ENCODE assay signal across 24 cellular contexts in the genomic region with DNA sequence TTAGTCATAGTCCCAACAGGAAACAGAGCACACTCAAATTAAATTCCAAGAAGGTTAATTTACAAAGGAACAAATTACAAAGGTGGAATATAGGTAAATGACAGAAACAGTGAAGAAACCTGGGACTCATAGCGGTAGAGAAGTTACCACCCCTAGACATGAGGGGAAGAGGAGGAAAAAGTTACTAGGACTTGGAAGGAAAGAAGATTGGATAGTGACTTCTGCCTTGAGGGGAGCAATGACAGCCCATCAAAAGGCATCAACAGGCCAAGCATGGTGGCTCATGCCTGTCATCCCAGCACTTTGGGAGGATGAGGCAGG. TPM values are rescaled to one million over a fixed set of nuclear protein-coding genes. Genes with fewer than 3 reads are reported as not detected.
DNase-seq lines count a peak whose midpoint lies in the region; ATAC-seq, FAIRE-seq and TF ChIP-seq lines count a peak whose summit lies in the region.
"Had no signal": no experiment of that assay in that cellular context is flagged by ENCODE, and none has a peak within 500 bp of the region (broad histone marks: within the 10 kb centered on the region; RNA-seq: fewer than 3 reads in every experiment).

No MANE protein-coding gene starts in this region.

- H3K27me3 Mint-ChIP-seq in MCF 10A (ENCODE audit: insufficient read depth, unreplicated experiment), result peaks cover 29% of the 10 kb centered on the region
- H3K27me3 Mint-ChIP-seq in activated T-cell treated with anti-CD3 and anti-CD28 coated beads, Interleukin-2, amount 50 U/mL, for 4 hours (ENCODE audit: low read depth), result peaks cover 43% of the 10 kb centered on the region

- DNase-seq in GM23248 (no peak), RCC 7860 (ENCODE audit: low spot score) (peak; percentile 29), MCF 10A (ENCODE audit: unreplicated experiment) (peak; percentile 12), renal cortical epithelial cell (ENCODE audit: low read depth) (peak; percentile 68), NCI-H2107 (lab: John Stamatoyannopoulos, UW) (no peak), left ventricle myocardium inferior (no peak)
- DNase-seq in activated T-cell treated with anti-CD3 and anti-CD28 coated beads, Interleukin-2, amount 50 U/mL, for 4 hours, result no peak
- DNase-seq: AML-193; CD4-positive, alpha-beta T cell; GOT3; Karpas-422; NCI-H1105; NCI-H1436 treated with DMSO at 0.1 percent for 48 hours; NCI-H187 treated with DMSO at 0.1 percent for 48 hours; NCI-H446; NCI-H524 treated with DMSO at 0.1 percent for 48 hours; NCI-H774; RPMI8226; SHP77 had no signal

- H3K79me2 ChIP-seq in GM23248 (ENCODE audit: insufficient read depth), result no peaks in the 10 kb centered on the region

- H3K27me3 ChIP-seq in GM23248 (replicated peaks; ENCODE audit: insufficient read depth), result no peaks in the 10 kb centered on the region
- peaks cover 34% of the 10 kb centered on the region for H3K27me3 ChIP-seq in left ventricle myocardium inferior (ENCODE audit: low read depth)
- H3K27me3 ChIP-seq: BLaER1 treated with 17β-estradiol and CSF1 and Interleukin-3, amounts not matched to agents 10 nM and 100 nM had no signal

- WGBS in GM23248 (ENCODE audit: low coverage in 1 of 2, low lambda C conversion rate in 2 of 2, missing lambda C conversion rate in 2 of 2), 2 experiments, result 100% methylated on average over 1 of the region's 1 CpG

- H3K4me3 ChIP-seq in GM23248, result no peak overlapping the region
- no peak overlapping the region for H3K4me3 ChIP-seq in left ventricle myocardium inferior
- H3K4me3 ChIP-seq: BLaER1 treated with 17β-estradiol and CSF1 and Interleukin-3, amounts not matched to agents 10 nM and 100 nM had no signal

- no peaks in the 10 kb centered on the region for H3F3A ChIP-seq in GM23248 (ENCODE audit: insufficient read depth)

- peak overlapping the region; percentile 27 for H2AFZ ChIP-seq in GM23248

- H3K9me3 Mint-ChIP-seq in MCF 10A (ENCODE audit: unreplicated experiment), result no peaks in the 10 kb centered on the region
- H3K9me3 Mint-ChIP-seq in activated T-cell treated with anti-CD3 and anti-CD28 coated beads, Interleukin-2, amount 50 U/mL, for 4 hours, result peaks cover 8% of the 10 kb centered on the region
- H3K9me3 Mint-ChIP-seq: CD4-positive, alpha-beta T cell had no signal

- H3K4me1 ChIP-seq in GM23248 (ENCODE audit: insufficient read depth), result peaks cover 21% of the 10 kb centered on the region
- peaks cover 14% of the 10 kb centered on the region for H3K4me1 ChIP-seq in left ventricle myocardium inferior

- H3K36me3 ChIP-seq in GM23248 (ENCODE audit: low read depth) (no peaks in the 10 kb centered on the region), left ventricle myocardium inferior (no peaks in the 10 kb centered on the region)
- H3K36me3 ChIP-seq: BLaER1 treated with 17β-estradiol and CSF1 and Interleukin-3, amounts not matched to agents 10 nM and 100 nM had no signal

- intact Hi-C loops in MCF 10A (cut with micrococcal nuclease), result no loop called here
- intact Hi-C loops in left ventricle myocardium inferior (cut with micrococcal nuclease), result no loop called here

- TF ChIP-seq CTCF in MCF 10A (IDR thresholded peaks at IDR 0.05; ENCODE audit: unreplicated experiment), result no peak
- no peak for TF ChIP-seq CTCF in left ventricle myocardium inferior (IDR thresholded peaks at IDR 0.05; ENCODE audit: borderline replicate concordance)

- no peak overlapping the region for H3K4me2 ChIP-seq in GM23248 (ENCODE audit: unreplicated experiment)
- H3K4me2 ChIP-seq: BLaER1 treated with 17β-estradiol and CSF1 and Interleukin-3, amounts not matched to agents 10 nM and 100 nM had no signal

- peaks cover 25% of the 10 kb centered on the region for H3K4me1 Mint-ChIP-seq in MCF 10A (ENCODE audit: insufficient read depth, unreplicated experiment)
- H3K4me1 Mint-ChIP-seq in activated T-cell treated with anti-CD3 and anti-CD28 coated beads, Interleukin-2, amount 50 U/mL, for 4 hours (ENCODE audit: low read depth), result peaks cover 8% of the 10 kb centered on the region

- POLR2A ChIA-PET in MCF 10A (lab: Yijun Ruan, JAX), result no interaction called here

- in situ Hi-C loops in GM23248 (cut with MboI), result no loop called here

- H3K4me3 Mint-ChIP-seq in MCF 10A (ENCODE audit: unreplicated experiment), result no peak overlapping the region
- no peak overlapping the region for H3K4me3 Mint-ChIP-seq in activated T-cell treated with anti-CD3 and anti-CD28 coated beads, Interleukin-2, amount 50 U/mL, for 4 hours
- H3K4me3 Mint-ChIP-seq: CD4-positive, alpha-beta T cell had no signal

- no peaks in the 10 kb centered on the region for H4K20me1 ChIP-seq in GM23248 (ENCODE audit: insufficient read depth)
- H4K20me1 ChIP-seq: BLaER1 treated with 17β-estradiol and CSF1 and Interleukin-3, amounts not matched to agents 10 nM and 100 nM had no signal

- H3K27ac ChIP-seq in GM23248 (no peak overlapping the region), left ventricle myocardium inferior (replicated peaks) (no peak overlapping the region)
- H3K27ac ChIP-seq: BLaER1 treated with 17β-estradiol and CSF1 and Interleukin-3, amounts not matched to agents 10 nM and 100 nM had no signal

- H3K9ac ChIP-seq in GM23248, result no peak overlapping the region
- H3K9ac ChIP-seq: BLaER1 treated with 17β-estradiol and CSF1 and Interleukin-3, amounts not matched to agents 10 nM and 100 nM had no signal

- H3K36me3 Mint-ChIP-seq in MCF 10A (ENCODE audit: insufficient read depth, unreplicated experiment), result no peaks in the 10 kb centered on the region
- no peaks in the 10 kb centered on the region for H3K36me3 Mint-ChIP-seq in activated T-cell treated with anti-CD3 and anti-CD28 coated beads, Interleukin-2, amount 50 U/mL, for 4 hours (ENCODE audit: insufficient read depth)

- H3K9me2 ChIP-seq in GM23248 (ENCODE audit: insufficient read depth), result no peaks in the 10 kb centered on the region

- CTCF ChIA-PET in MCF 10A (lab: Yijun Ruan, JAX), result no interaction called here

- no peak for FAIRE-seq in RCC 7860 (lab: Jason Lieb, UNC)
- FAIRE-seq: A204.1, G401.6 had no signal

- no TSS peak for BruUV-seq in MCF 10A (replicated peaks; lab: Mats Ljungman, UMichigan)

- ATAC-seq in GM18868 (IDR thresholded peaks at IDR 0.05; ENCODE audit: unreplicated experiment), result no peak
- ATAC-seq in activated T-cell treated with anti-CD3 and anti-CD28 coated beads, Interleukin-2, amount 50 U/mL, for 4 hours, result no peak

- H3K27ac Mint-ChIP-seq in MCF 10A (ENCODE audit: low read depth, unreplicated experiment), result peak overlapping the region; percentile 17
- H3K27ac Mint-ChIP-seq: CD4-positive, alpha-beta T cell had no signal

- H3K9me3 ChIP-seq in GM23248 (ENCODE audit: low read depth), result no peaks in the 10 kb centered on the region
- H3K9me3 ChIP-seq in left ventricle myocardium inferior (replicated peaks), result peaks cover 6% of the 10 kb centered on the region

RNA-seq across cellular contexts. Expression of a gene that starts 2.4 kb away (rescaled TPM):
- 0.86 and 1.9 TPM in 2 replicates for total RNA-seq in GM23248 (2014; rRNA removed; shearing (Covaris generic))
- 0.34 and 0.75 TPM in 2 replicates for polyA plus RNA-seq in GM23248 (2016; fragmentation: Nextera tagmentation; extraction: Ambion mirVana)
- not detected in 2 replicates for total RNA-seq in MCF 10A (2022)
- total RNA-seq in renal cortical epithelial cell, result 3.1 and 5.8 TPM in 2 replicates
- 2.5 TPM for total RNA-seq in left ventricle myocardium inferior
- not detected for total RNA-seq in activated T-cell treated with anti-CD3 and anti-CD28 coated beads, Interleukin-2, amount 50 U/mL, for 4 hours
- total RNA-seq: CD4-positive, alpha-beta T cell; HT-29 had no signal

RNA-seq across cellular contexts. Expression of a gene that starts 37.3 kb away (rescaled TPM):
- total RNA-seq in GM23248 (2014; rRNA removed; shearing (Covaris generic)), result 15.2 and 15.4 TPM in 2 replicates
- 17.4 and 17.6 TPM in 2 replicates for polyA plus RNA-seq in GM23248 (2016; fragmentation: Nextera tagmentation; extraction: Ambion mirVana)
- 12.7 and 14.5 TPM in 2 replicates for total RNA-seq in MCF 10A (2022)
- 22.1 and 24.0 TPM in 2 replicates for total RNA-seq in renal cortical epithelial cell
- total RNA-seq in left ventricle myocardium inferior, result 5.1 TPM
- 10 to 100 TPM; 14.3 to 18.6 (median 14.9) TPM for total RNA-seq in activated T-cell treated with anti-CD3 and anti-CD28 coated beads, Interleukin-2, amount 50 U/mL, for 4 hours

Comparison
In these comparisons a context has a peak if more than half of its experiments do, and no peak if none do; other contexts are left out.
1. DNase-seq: peak in RCC 7860 (single experiment), MCF 10A (single experiment) and renal cortical epithelial cell (single experiment); none in GM23248 (single experiment), NCI-H2107 (single experiment), left ventricle myocardium inferior (single experiment) and activated T-cell treated with anti-CD3 and anti-CD28 coated beads, Interleukin-2, amount 50 U/mL, for 4 hours (single experiment).